8 cellular contexts compared by ENCODE assay signal in genomic region chr4:128060130-128060619, GRCh38. TPM values are rescaled to one million over a fixed set of nuclear protein-coding genes. Genes with fewer than 3 reads are reported as not detected.
DNase-seq lines count a peak whose midpoint lies in the region; TF ChIP-seq lines count a peak whose summit lies in the region.

No MANE protein-coding gene starts in this region.

- H4K8ac ChIP-seq in neuronal stem cell (ENCODE audit: low read depth, low read length) = no peak overlapping the region

- peak overlapping the region; percentile 54 for H2BK5ac ChIP-seq in neuronal stem cell (ENCODE audit: low read length)

- H3K4me3 ChIP-seq in PC-9 (peak overlapping the region; percentile 88), epithelial cell of proximal tubule (ENCODE audit: low read depth, low read length) (peak overlapping the region; percentile 88), neuronal stem cell (ENCODE audit: low read length in 2 of 2) (peak overlapping the region in 1 of 2 donors; percentile 64)

- peak overlapping the region; percentile 80 for H2AFZ ChIP-seq in PC-9
- peak overlapping the region; percentile 94 for H2AFZ ChIP-seq in neuronal stem cell (ENCODE audit: low read length)

- H3K14ac ChIP-seq in neuronal stem cell (ENCODE audit: low read length) = no peak overlapping the region

- no TSS peak for BruUV-seq in PC-9 (replicated peaks; lab: Mats Ljungman, UMichigan)

- H3K23ac ChIP-seq in neuronal stem cell (ENCODE audit: low read depth, low read length, poor library complexity) = no peak overlapping the region

- no CpG with 5 or more reads among the region's 15 CpGs for WGBS in neuronal stem cell (ENCODE audit: extremely low coverage in 2 of 2, insufficient read length in 2 of 2, insufficient replicate concordance in 1 of 2), 2 donors

- no peak overlapping the region for H3K4ac ChIP-seq in neuronal stem cell (ENCODE audit: low read length)

- peak; percentile 59 for DNase-seq in DMS53 (lab: John Stamatoyannopoulos, UW)
- DNase-seq in DMS53 treated with DMSO at 0.1 percent for 48 hours (lab: John Stamatoyannopoulos, UW; ENCODE audit: unreplicated experiment) = no peak
- DNase-seq in PC-9 = no peak
- DNase-seq in epithelial cell of proximal tubule (ENCODE audit: low read depth) = no peak
- DNase-seq in neuronal stem cell (ENCODE audit: low spot score) = no peak
- no peak for DNase-seq in DMS153 treated with DMSO at 0.1 percent for 48 hours (lab: John Stamatoyannopoulos, UW; ENCODE audit: unreplicated experiment)
- no peak for DNase-seq in COLO829 (ENCODE audit: low spot score)
- no peak for DNase-seq in NCI-H510A (lab: John Stamatoyannopoulos, UW)

- no peaks in the 10 kb centered on the region for H4K20me1 ChIP-seq in PC-9 (ENCODE audit: insufficient read depth)

- peaks cover 21% of the 10 kb centered on the region for H3K79me2 ChIP-seq in PC-9 (ENCODE audit: low read depth)

- no peak overlapping the region for H3K18ac ChIP-seq in neuronal stem cell (ENCODE audit: low read length)

- H3K9ac ChIP-seq in neuronal stem cell (ENCODE audit: low read depth, low read length, poor library complexity) = no peak overlapping the region

- no peak overlapping the region for H2BK15ac ChIP-seq in neuronal stem cell (ENCODE audit: low read length)

- no peak overlapping the region for H2AK5ac ChIP-seq in neuronal stem cell (ENCODE audit: low read depth, low read length)

- H3K9me2 ChIP-seq in PC-9 (ENCODE audit: insufficient read depth) = no peaks in the 10 kb centered on the region

- CTCF ChIA-PET in PC-9 (lab: Charles Lee) = no interaction called here

- H3K36me3 ChIP-seq in PC-9 (ENCODE audit: low read depth) (no peaks in the 10 kb centered on the region), neuronal stem cell (replicated peaks in 1 of 2; ENCODE audit: control insufficient read depth in 2 of 2, insufficient read depth in 2 of 2, low read length in 2 of 2) (no peaks in the 10 kb centered on the region)

- H3K27me3 ChIP-seq in PC-9 (ENCODE audit: insufficient read depth, low read depth) = no peaks in the 10 kb centered on the region
- H3K27me3 ChIP-seq in neuronal stem cell (ENCODE audit: control insufficient read depth in 3 of 3, insufficient read depth in 3 of 3, low read depth in 1 of 3, low read length in 3 of 3) = no peaks in the 10 kb centered on the region

- POLR2A ChIA-PET in PC-9 (lab: Charles Lee; ENCODE audit: unreplicated experiment) = no interaction called here

- peak overlapping the region; percentile 73 for H3K4me2 ChIP-seq in PC-9
- peak overlapping the region; percentile 90 for H3K4me2 ChIP-seq in neuronal stem cell (ENCODE audit: insufficient read depth, low read length, poor library complexity, severe bottlenecking)

- no peak overlapping the region for H4K91ac ChIP-seq in neuronal stem cell (ENCODE audit: low read depth, low read length, poor library complexity)

- H3K9me3 ChIP-seq in PC-9 (ENCODE audit: insufficient read depth, low read depth) (no peaks in the 10 kb centered on the region), neuronal stem cell (replicated peaks in 1 of 2; ENCODE audit: control insufficient read depth in 2 of 2, insufficient read depth in 1 of 2, low read depth in 1 of 2, low read length in 2 of 2) (no peaks in the 10 kb centered on the region)

- no peaks in the 10 kb centered on the region for H3F3A ChIP-seq in PC-9 (ENCODE audit: insufficient read depth, low read depth)

- H2BK120ac ChIP-seq in neuronal stem cell (ENCODE audit: low read depth, low read length) = no peak overlapping the region

- intact Hi-C loops in PC-9 (cut with micrococcal nuclease; ENCODE audit: unreplicated experiment) = loop anchor here (2.0 to 10.0 kb wide), 6 partner anchors 95 to 755 kb away; partner anchors contain the start of genes ABHD18, HSPA4L, MFSD8 and PLK4

- H3K4me1 ChIP-seq in PC-9 (replicated peaks; ENCODE audit: insufficient read depth) (peaks cover 4% of the 10 kb centered on the region; the same call in 1 of the 2 replicates), neuronal stem cell (ENCODE audit: control insufficient read depth in 2 of 2, insufficient read depth in 1 of 2, low read depth in 1 of 2, low read length in 2 of 2) (peaks cover 0 to 1% of the 10 kb centered on the region in 2 donors)

- TF ChIP-seq CTCF in PC-9 (conservative IDR thresholded peaks at IDR 0.05) (no peak), epithelial cell of proximal tubule (conservative IDR thresholded peaks at IDR 0.05; ENCODE audit: low read depth, low read length) (no peak)

- peak overlapping the region; percentile 93 for H3K27ac ChIP-seq in PC-9
- H3K27ac ChIP-seq in neuronal stem cell (replicated peaks; ENCODE audit: low read length) = no peak overlapping the region

- peaks cover 5% of the 10 kb centered on the region for H3K79me1 ChIP-seq in neuronal stem cell (ENCODE audit: low read depth, low read length)

- H2BK12ac ChIP-seq in neuronal stem cell (ENCODE audit: low read length) = no peak overlapping the region

RNA-seq across cellular contexts. Expression of gene LARP1B, which starts 0.9 kb away (rescaled TPM):
- total RNA-seq in PC-9 (2021) (17.7 and 22.0 TPM in 2 replicates), epithelial cell of proximal tubule (20.3 and 25.7 TPM in 2 replicates)
- polyA plus RNA-seq in neuronal stem cell (2013, experiment 1 of 2) = 17.8 TPM
- polyA plus RNA-seq in neuronal stem cell (2013, experiment 2 of 2) = 17.3 TPM
